Comparison of ENCODE assay signal across 8 cellular contexts in the genomic region with DNA sequence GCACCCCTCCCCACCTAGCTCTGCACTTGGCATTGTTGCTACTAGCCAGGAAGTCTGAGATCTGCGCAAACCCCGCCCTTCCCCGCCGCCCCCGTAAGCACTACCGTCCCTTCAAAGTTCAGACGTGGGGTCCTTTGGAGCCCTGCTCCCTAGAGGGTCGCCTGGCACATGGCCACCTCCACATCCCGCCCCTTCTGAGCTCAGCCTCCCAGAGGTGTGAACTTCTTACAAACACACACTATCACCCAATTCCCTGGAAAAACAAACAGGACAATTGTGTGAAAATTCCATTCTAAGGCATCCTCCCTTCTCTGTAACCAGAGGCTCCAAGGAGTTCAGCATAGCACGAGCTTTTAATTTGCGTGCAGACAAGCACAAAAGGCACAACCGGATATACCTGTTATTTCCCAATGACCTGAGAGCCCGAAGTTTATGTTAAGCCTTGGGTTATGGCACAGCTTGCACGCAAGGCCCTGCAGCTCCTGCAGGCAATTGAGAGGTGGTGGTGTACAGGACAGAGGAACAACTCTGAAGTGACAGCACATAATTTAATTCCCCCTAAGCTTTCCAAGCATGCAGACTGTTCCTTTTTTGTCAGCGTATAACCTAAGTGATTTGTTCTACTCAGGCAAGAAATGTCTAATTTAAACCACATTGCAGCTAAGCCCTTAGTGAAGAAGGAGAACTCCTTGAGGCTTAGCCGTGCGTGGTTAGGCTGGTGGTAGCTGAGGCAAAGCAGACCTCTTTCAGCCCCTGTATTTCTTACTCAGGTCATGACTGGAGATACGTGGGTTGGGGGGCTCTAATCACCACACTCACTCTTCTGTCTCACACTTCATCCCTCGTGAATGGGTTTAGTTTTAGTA. TPM values are rescaled to one million over a fixed set of nuclear protein-coding genes. Genes with fewer than 3 reads are reported as not detected.
DNase-seq lines count a peak whose midpoint lies in the region; ATAC-seq lines count a peak whose summit lies in the region.

No MANE protein-coding gene starts in this region.

- no peak overlapping the region for H3K4me3 Mint-ChIP-seq in activated CD8-positive, alpha-beta T cell treated with anti-CD3 and anti-CD28 coated beads, Interleukin-2, amount 10 ng/mL, durations not matched to agents 7 days and 5 days

- H3K4me1 ChIP-seq in effector memory CD4-positive, alpha-beta T cell (ENCODE audit: control insufficient read depth, insufficient read depth, low read length, poor library complexity, severe bottlenecking), result no peaks in the 10 kb centered on the region

- no peaks in the 10 kb centered on the region for H3K36me3 ChIP-seq in effector memory CD4-positive, alpha-beta T cell (ENCODE audit: control insufficient read depth, insufficient read depth, low read length)

- H3K9me3 Mint-ChIP-seq in activated CD8-positive, alpha-beta T cell treated with anti-CD3 and anti-CD28 coated beads, Interleukin-2, amount 10 ng/mL, durations not matched to agents 7 days and 5 days (ENCODE audit: insufficient read depth), result no peaks in the 10 kb centered on the region

- H3K27ac ChIP-seq in effector memory CD4-positive, alpha-beta T cell (ENCODE audit: insufficient read depth, low read length, poor library complexity, severe bottlenecking), result no peak overlapping the region

- POLR2A ChIA-PET in activated CD8-positive, alpha-beta T cell treated with anti-CD3 and anti-CD28 coated beads, Interleukin-2, amount 10 ng/mL, durations not matched to agents 7 days and 5 days (lab: Charles Lee), result no interaction called here

- no peaks in the 10 kb centered on the region for H3K36me3 Mint-ChIP-seq in activated CD8-positive, alpha-beta T cell treated with anti-CD3 and anti-CD28 coated beads, Interleukin-2, amount 10 ng/mL, durations not matched to agents 7 days and 5 days (ENCODE audit: low read depth)

- intact Hi-C loops in left colon (cut with DNase I, micrococcal nuclease) (no loop called here), posterior cingulate gyrus (cut with DNase I) (no loop called here)

- no peaks in the 10 kb centered on the region for H3K9me3 ChIP-seq in effector memory CD4-positive, alpha-beta T cell (ENCODE audit: control insufficient read depth, low read length)

- peak overlapping the region; percentile 8 for H3K27ac Mint-ChIP-seq in activated CD8-positive, alpha-beta T cell treated with anti-CD3 and anti-CD28 coated beads, Interleukin-2, amount 10 ng/mL, durations not matched to agents 7 days and 5 days

- H3K4me1 Mint-ChIP-seq in activated CD8-positive, alpha-beta T cell treated with anti-CD3 and anti-CD28 coated beads, Interleukin-2, amount 10 ng/mL, durations not matched to agents 7 days and 5 days (ENCODE audit: low read depth), result peaks cover 32% of the 10 kb centered on the region

- H3K27me3 ChIP-seq in effector memory CD4-positive, alpha-beta T cell (replicated peaks; ENCODE audit: control insufficient read depth, insufficient read depth, low read length, poor library complexity, severe bottlenecking), result peaks cover 21% of the 10 kb centered on the region

- CTCF ChIA-PET in activated CD8-positive, alpha-beta T cell treated with anti-CD3 and anti-CD28 coated beads, Interleukin-2, amount 10 ng/mL, durations not matched to agents 7 days and 5 days (lab: Charles Lee), result interaction anchor here (1.1 to 2.7 kb wide), 4 partner anchors 8 to 178 kb away, joined by 3 to 6 read pairs (median 4); partner anchors contain the start of gene CYP1B1

- H3K27me3 Mint-ChIP-seq in activated CD8-positive, alpha-beta T cell treated with anti-CD3 and anti-CD28 coated beads, Interleukin-2, amount 10 ng/mL, durations not matched to agents 7 days and 5 days (ENCODE audit: low read depth), result peaks cover 45% of the 10 kb centered on the region

- H3K4me3 ChIP-seq in effector memory CD4-positive, alpha-beta T cell (ENCODE audit: insufficient read depth, low read depth, low read length, poor library complexity, severe bottlenecking), result no peak overlapping the region

- ATAC-seq in HG02870 (IDR thresholded peaks at IDR 0.05; ENCODE audit: unreplicated experiment), result peak; percentile 68
- peak; percentile 65 for ATAC-seq in activated CD8-positive, alpha-beta T cell treated with anti-CD3 and anti-CD28 coated beads, Interleukin-2, amount 10 ng/mL, durations not matched to agents 7 days and 5 days
- peak; percentile 48 for ATAC-seq in left colon
- no peak for ATAC-seq in GM21526 (IDR thresholded peaks at IDR 0.05; ENCODE audit: low FRiP score, unreplicated experiment)

- DNase-seq in ELR (ENCODE audit: low read depth), result peak; percentile 42
- peak; percentile 27 for DNase-seq in activated CD8-positive, alpha-beta T cell treated with anti-CD3 and anti-CD28 coated beads, Interleukin-2, amount 10 ng/mL, durations not matched to agents 7 days and 5 days
- DNase-seq in left colon, result no peak
- no peak for DNase-seq in SW 1271 (lab: John Stamatoyannopoulos, UW)
- no peak for DNase-seq in posterior cingulate gyrus
- DNase-seq in effector memory CD4-positive, alpha-beta T cell, result no peak

RNA-seq across cellular contexts. Expression of gene CYP1B1, which starts 20.3 kb away (rescaled TPM):
- 1 to 10 TPM; 1.9 to 2.3 TPM for total RNA-seq in activated CD8-positive, alpha-beta T cell treated with anti-CD3 and anti-CD28 coated beads, Interleukin-2, amount 10 ng/mL, durations not matched to agents 7 days and 5 days
- 1 to 10 TPM; 2.5 to 4.3 TPM for total RNA-seq in left colon

Comparison
In these comparisons a context has a peak if more than half of its experiments do, and no peak if none do; other contexts are left out.
1. DNase-seq: peak in ELR (single experiment) and activated CD8-positive, alpha-beta T cell treated with anti-CD3 and anti-CD28 coated beads, Interleukin-2, amount 10 ng/mL, durations not matched to agents 7 days and 5 days (single experiment); none in left colon (0 of 2), SW 1271 (0 of 2), posterior cingulate gyrus (0 of 10) and effector memory CD4-positive, alpha-beta T cell (0 of 3).